ENCODE assay signal across 4 cellular contexts in genomic region chr4:75954811-75955210, GRCh38. TPM values are rescaled to one million over a fixed set of nuclear protein-coding genes. Genes with fewer than 3 reads are reported as not detected.
"Had no signal": no experiment of that assay in that cellular context is flagged by ENCODE, and none has a peak within 500 bp of the region (broad histone marks: within the 10 kb centered on the region; RNA-seq: fewer than 3 reads in every experiment).

No MANE protein-coding gene starts in this region.

RNA-seq across cellular contexts. Expression of gene CXCL9, which starts 52.5 kb away (rescaled TPM):
- total RNA-seq: M059J, PC-3, SJSA1 had no signal

RNA-seq across cellular contexts. Expression of gene PPEF2, which starts 52.6 kb away (rescaled TPM):
- total RNA-seq: M059J, Right ventricle myocardium superior, SJSA1 had no signal
